ENCODE assay signal across 14 cellular contexts in the genomic region with DNA sequence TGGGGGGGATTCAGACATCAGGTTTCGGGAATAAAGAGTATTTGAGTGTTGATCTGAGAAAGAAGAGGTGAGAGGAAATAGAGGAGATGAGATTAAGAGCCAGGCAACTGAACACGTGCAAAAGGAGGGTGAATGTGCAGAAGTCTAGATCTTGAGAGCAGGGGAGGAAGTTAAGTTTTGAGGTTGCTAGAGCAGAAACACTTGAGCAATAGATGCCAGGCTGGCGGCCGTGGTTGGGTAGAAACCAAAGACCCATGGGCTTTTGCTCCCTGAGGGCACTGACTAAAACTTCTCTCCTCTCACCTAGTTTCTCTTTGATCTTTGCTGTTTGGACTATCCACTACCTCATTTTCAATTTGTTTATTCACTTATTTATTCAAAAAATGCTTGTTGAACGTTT.
DNase-seq lines count a peak whose midpoint lies in the region; ATAC-seq, FAIRE-seq and TF ChIP-seq lines count a peak whose summit lies in the region.
"Had no signal": no experiment of that assay in that cellular context is flagged by ENCODE, and none has a peak within 500 bp of the region (broad histone marks: within the 10 kb centered on the region; RNA-seq: fewer than 3 reads in every experiment).

No MANE protein-coding gene starts in this region.

- no peaks in the 10 kb centered on the region for H3K36me3 Mint-ChIP-seq in Calu3 (ENCODE audit: insufficient read depth, unreplicated experiment)

- 34% methylated on average over 5 of the region's 5 CpGs for WGBS in K562 (ENCODE audit: insufficient coverage, low coverage, missing lambda C conversion rate)

- no peaks in the 10 kb centered on the region for H3K79me2 ChIP-seq in K562 (ENCODE audit: control insufficient read depth, insufficient read depth, low read length)

- in situ Hi-C loops in K562 (cut with MboI) = no loop called here

- H2AFZ ChIP-seq in K562 (ENCODE audit: low read depth, low read length) = peak overlapping the region; percentile 47

- H3K4me1 ChIP-seq in BLaER1 treated with 17β-estradiol and CSF1 and Interleukin-3, amounts not matched to agents 10 nM and 100 nM = peaks cover 20 to 76% (median 65%) of the 10 kb centered on the region in 10 experiments
- H3K4me1 ChIP-seq in K562 (replicated peaks in 1 of 2; ENCODE audit: control insufficient read depth in 2 of 2, insufficient read depth in 2 of 2, low read length in 2 of 2) (peaks cover 0 to 17% of the 10 kb centered on the region in 2 experiments; a peak in 4 of 5 replicates), A673 (ENCODE audit: insufficient read depth, low read length, poor library complexity, severe bottlenecking) (peaks cover 4% of the 10 kb centered on the region)

- no peak for TF ChIP-seq EP300 in K562 (IDR thresholded peaks at IDR 0.05; ENCODE audit: low read length)

- H3K27me3 Mint-ChIP-seq in Calu3 (ENCODE audit: unreplicated experiment) = no peaks in the 10 kb centered on the region

- no peaks in the 10 kb centered on the region for H3K36me3 ChIP-seq in BLaER1 treated with 17β-estradiol and CSF1 and Interleukin-3, amounts not matched to agents 10 nM and 100 nM
- no peaks in the 10 kb centered on the region for H3K36me3 ChIP-seq in K562 (ENCODE audit: control insufficient read depth, insufficient read depth, low read length)
- H3K36me3 ChIP-seq in A673 (ENCODE audit: insufficient read depth, low read length, poor library complexity, severe bottlenecking) = no peaks in the 10 kb centered on the region
- H3K36me3 ChIP-seq: heart right ventricle had no signal

- H3K27ac Mint-ChIP-seq in Calu3 (ENCODE audit: unreplicated experiment) = no peak overlapping the region
- H3K27ac Mint-ChIP-seq: nephron had no signal

- no peak overlapping the region for H3K4me3 Mint-ChIP-seq in Calu3 (ENCODE audit: low read depth, unreplicated experiment)
- H3K4me3 Mint-ChIP-seq: nephron had no signal

- TF ChIP-seq POLR2A in K562 (conservative IDR thresholded peaks at IDR 0.05) = no peak

- H3K9me3 Mint-ChIP-seq in Calu3 (ENCODE audit: low read depth, unreplicated experiment) = no peaks in the 10 kb centered on the region
- H3K9me3 Mint-ChIP-seq: nephron had no signal

- no peaks in the 10 kb centered on the region for H3K9me1 ChIP-seq in K562 (ENCODE audit: control insufficient read depth, insufficient read depth, low read length)

- TF ChIP-seq RAD21 in K562 (CRISPR knock-in tag; conservative IDR thresholded peaks at IDR 0.05 in 1 of 2, IDR thresholded peaks at IDR 0.05 in 1 of 2) = no peak

- peak; percentile 61 for ATAC-seq in GM18909 (IDR thresholded peaks at IDR 0.05; ENCODE audit: poor library complexity, unreplicated experiment)
- no peak for ATAC-seq in K562

- peaks cover 0 to 22% (median 0%) of the 10 kb centered on the region in 11 experiments; a peak in 3 of 22 replicates for H3K9me3 ChIP-seq in BLaER1 treated with 17β-estradiol and CSF1 and Interleukin-3, amounts not matched to agents 10 nM and 100 nM (replicated peaks in 1 of 11)
- H3K9me3 ChIP-seq in K562 (replicated peaks; ENCODE audit: control insufficient read depth, insufficient read depth, low read depth, low read length) (no peaks in the 10 kb centered on the region), A673 (ENCODE audit: low read depth, low read length, poor library complexity, severe bottlenecking) (no peaks in the 10 kb centered on the region)
- H3K9me3 ChIP-seq: heart right ventricle had no signal

- TF ChIP-seq CTCF in K562 (IDR thresholded peaks at IDR 0.05 in 2 of 3, conservative IDR thresholded peaks at IDR 0.05 in 1 of 3; ENCODE audit: insufficient read depth in 2 of 3, low read depth in 1 of 3, low read length in 3 of 3) (no peak), Calu3 (IDR thresholded peaks at IDR 0.05; ENCODE audit: unreplicated experiment) (no peak), A673 (conservative IDR thresholded peaks at IDR 0.05; ENCODE audit: low read depth, low read length) (no peak)

- no peaks in the 10 kb centered on the region for H3K27me3 ChIP-seq in BLaER1 treated with 17β-estradiol and CSF1 and Interleukin-3, amounts not matched to agents 10 nM and 100 nM
- H3K27me3 ChIP-seq in K562 (ENCODE audit: control insufficient read depth in 2 of 2, insufficient read depth in 2 of 2, low read length in 2 of 2) (no peaks in the 10 kb centered on the region), A673 (replicated peaks; ENCODE audit: insufficient read depth, low read depth, low read length, poor library complexity) (no peaks in the 10 kb centered on the region)
- H3K27me3 ChIP-seq: heart right ventricle had no signal

- peak; percentile 81 to 90 for DNase-seq in Kasumi-1 (lab: John Stamatoyannopoulos, UW)
- DNase-seq in K562 (ENCODE audit: extremely low read depth in 1 of 4, low spot score in 3 of 4) = no peak
- DNase-seq in Calu3 = no peak
- DNase-seq in A673 (ENCODE audit: low spot score) = no peak
- no peak for DNase-seq in glomerular visceral epithelial cell (ENCODE audit: extremely low spot score)
- DNase-seq in GM19240 (ENCODE audit: insufficient read length, low spot score) = no peak
- DNase-seq: COR-L47, NCI-H1930, SW 1271 had no signal

- peak overlapping the region in 9 of 11 experiments; percentile 3 to 60 (median 42); a peak in 13 of 22 replicates for H3K9ac ChIP-seq in BLaER1 treated with 17β-estradiol and CSF1 and Interleukin-3, amounts not matched to agents 10 nM and 100 nM
- H3K9ac ChIP-seq in K562 (ENCODE audit: insufficient read depth in 1 of 2, low read depth in 2 of 2, low read length in 2 of 2) = no peak overlapping the region

- FAIRE-seq in K562 (lab: Jason Lieb, UNC) = no peak
- FAIRE-seq: colon had no signal

- H3K4me1 Mint-ChIP-seq in Calu3 (ENCODE audit: low read depth, unreplicated experiment) = peaks cover 12% of the 10 kb centered on the region

- no peak overlapping the region for H3K4me3 ChIP-seq in BLaER1 treated with 17β-estradiol and CSF1 and Interleukin-3, amounts not matched to agents 10 nM and 100 nM
- no peak overlapping the region for H3K4me3 ChIP-seq in K562
- no peak overlapping the region for H3K4me3 ChIP-seq in A673 (ENCODE audit: low read depth, low read length, poor library complexity, severe bottlenecking)
- H3K4me3 ChIP-seq: heart right ventricle had no signal

- intact Hi-C loops in K562 (cut with micrococcal nuclease) (no loop called here), Calu3 (cut with micrococcal nuclease; ENCODE audit: unreplicated experiment) (no loop called here), A673 (cut with micrococcal nuclease; ENCODE audit: unreplicated experiment) (no loop called here)

- no peaks in the 10 kb centered on the region for H4K20me1 ChIP-seq in BLaER1 treated with 17β-estradiol and CSF1 and Interleukin-3, amounts not matched to agents 10 nM and 100 nM
- no peaks in the 10 kb centered on the region for H4K20me1 ChIP-seq in K562 (replicated peaks; ENCODE audit: control insufficient read depth, insufficient read depth, low read length)

- peak overlapping the region; percentile 57 to 80 (median 72) for H3K4me2 ChIP-seq in BLaER1 treated with 17β-estradiol and CSF1 and Interleukin-3, amounts not matched to agents 10 nM and 100 nM
- no peak overlapping the region for H3K4me2 ChIP-seq in K562 (ENCODE audit: insufficient read depth, low read length)

- CTCF ChIA-PET in K562 (lab: Yijun Ruan, JAX; ENCODE audit: low intra/inter-chr PET ratio) = no interaction called here
- CTCF ChIA-PET in Calu3 (lab: Charles Lee) = no interaction called here
- CTCF ChIA-PET in A673 (lab: Charles Lee) = no interaction called here

- POLR2A ChIA-PET in K562 (lab: Yijun Ruan, JAX) (no interaction called here), A673 (lab: Charles Lee; ENCODE audit: low non-redundant PET) (no interaction called here)

- peak overlapping the region; percentile 41 to 86 (median 80); a peak in 21 of 22 replicates for H3K27ac ChIP-seq in BLaER1 treated with 17β-estradiol and CSF1 and Interleukin-3, amounts not matched to agents 10 nM and 100 nM
- H3K27ac ChIP-seq in K562 (ENCODE audit: extremely low read depth, low read depth, low read length) = no peak overlapping the region
- H3K27ac ChIP-seq in A673 (ENCODE audit: low read depth, low read length, poor library complexity, severe bottlenecking) = no peak overlapping the region
- H3K27ac ChIP-seq: heart right ventricle had no signal

- BruUV-seq in K562 (replicated peaks; lab: Mats Ljungman, UMichigan) (no TSS peak), Calu3 (replicated peaks; lab: Mats Ljungman, UMichigan) (no TSS peak), A673 (replicated peaks; lab: Mats Ljungman, UMichigan) (no TSS peak)

TF ChIP-seq in K562, 482 proteins besides CTCF, POLR2A, EP300 and RAD21 (continues in another document):
- TF ChIP-seq DMBX1 (CRISPR knock-in tag; IDR thresholded peaks at IDR 0.05; ENCODE audit: borderline replicate concordance) = peak; percentile 63; the same call in 1 of the 2 replicates
- no peak for TF ChIP-seq CXXC5 (CRISPR knock-in tag; IDR thresholded peaks at IDR 0.05)

Comparison
In these comparisons a context has a peak if more than half of its experiments do, and no peak if none do; other contexts are left out.
1. H3K27ac ChIP-seq: peak in BLaER1 treated with 17β-estradiol and CSF1 and Interleukin-3, amounts not matched to agents 10 nM and 100 nM (11 of 11); none in K562 (single experiment) and A673 (single experiment).
2. H3K9ac ChIP-seq: peak in BLaER1 treated with 17β-estradiol and CSF1 and Interleukin-3, amounts not matched to agents 10 nM and 100 nM (9 of 11); none in K562 (0 of 2).
3. DNase-seq: peak in Kasumi-1 (2 of 2); none in K562 (0 of 4), Calu3 (single experiment), A673 (single experiment), glomerular visceral epithelial cell (single experiment) and GM19240 (single experiment).